8 cellular contexts compared by ENCODE assay signal in the genomic region with DNA sequence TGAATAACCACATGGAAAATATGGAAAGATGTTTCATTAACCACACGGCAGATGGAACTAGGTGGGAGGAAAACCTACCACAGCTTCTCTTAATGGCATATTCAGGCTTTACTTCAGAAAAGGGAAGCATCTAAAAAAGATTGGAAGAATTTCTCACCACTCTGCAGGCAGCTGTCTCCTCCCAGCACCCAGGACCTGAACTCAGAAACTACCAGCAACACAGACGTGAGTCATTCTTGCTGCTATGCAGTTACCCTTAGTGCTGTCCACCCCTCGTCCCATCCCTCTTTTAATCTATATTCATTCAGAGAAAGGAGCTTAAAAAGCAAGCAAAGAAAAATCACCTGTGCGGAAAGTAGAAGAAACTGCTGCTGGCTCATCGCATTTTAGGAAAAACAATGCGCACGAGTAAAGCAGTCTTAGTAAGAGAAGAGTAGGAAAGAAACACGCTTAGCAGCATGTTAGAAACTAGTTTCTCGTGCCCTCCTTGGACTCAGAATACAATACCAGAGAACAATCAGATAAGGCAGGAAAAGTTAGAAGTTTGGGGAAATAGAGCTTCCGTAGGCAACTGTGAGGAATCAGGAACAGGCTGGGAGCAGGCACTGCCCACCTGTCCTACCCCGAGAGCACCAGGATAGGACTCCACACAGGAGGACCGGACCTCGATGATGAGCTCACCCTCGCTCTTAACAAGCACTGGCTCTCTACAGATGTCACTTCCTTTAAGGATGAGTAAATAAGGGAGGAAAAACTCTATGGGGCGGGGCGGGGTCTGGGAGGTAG.
DNase-seq lines count a peak whose midpoint lies in the region; ATAC-seq and TF ChIP-seq lines count a peak whose summit lies in the region.

No MANE protein-coding gene starts in this region.

- no peak for TF ChIP-seq CTCF in GM12865 (IDR thresholded peaks at IDR 0.05; ENCODE audit: insufficient read depth, low read depth, low read length, missing control alignments)

- DNase-seq in GM12865 (ENCODE audit: low read depth) (peak; percentile 93), SIG-M5 (lab: John Stamatoyannopoulos, UW) (peak; percentile 8), iris pigment epithelial cell (ENCODE audit: low read depth) (peak; percentile 69), NCI-H524 (lab: John Stamatoyannopoulos, UW) (no peak), NCI-H187 (lab: John Stamatoyannopoulos, UW) (no peak), NCI-H1048 (lab: John Stamatoyannopoulos, UW) (no peak)

- ATAC-seq in HG02763 (IDR thresholded peaks at IDR 0.05; ENCODE audit: unreplicated experiment) (peak; percentile 30), HG03159 (IDR thresholded peaks at IDR 0.05; ENCODE audit: unreplicated experiment) (no peak)

- peak overlapping the region; percentile 73 for H3K4me3 ChIP-seq in GM12865 (ENCODE audit: low read depth, low read length)

Comparison
In these comparisons a context has a peak if more than half of its experiments do, and no peak if none do; other contexts are left out.
1. DNase-seq: peak in GM12865 (single experiment), SIG-M5 (single experiment) and iris pigment epithelial cell (single experiment); none in NCI-H524 (0 of 2), NCI-H187 (0 of 2) and NCI-H1048 (single experiment).